ENCODE assay signal across 8 cellular contexts in genomic region chr2:105143467-105144127, GRCh38.
DNase-seq lines count a peak whose midpoint lies in the region; ATAC-seq, FAIRE-seq and TF ChIP-seq lines count a peak whose summit lies in the region.

No MANE protein-coding gene starts in this region.

- peaks cover 8% of the 10 kb centered on the region for H3K36me3 Mint-ChIP-seq in T-helper 17 cell (ENCODE audit: low read depth)
- H3K36me3 Mint-ChIP-seq in natural killer cell treated with Interleukin-12 subunit alpha and Interleukin-12 subunit beta and Interleukin-15 and Interleukin-18, amount 100 ng/mL, for 72 hours = no peaks in the 10 kb centered on the region

- H3K9me3 ChIP-seq in T-helper 17 cell (ENCODE audit: control insufficient read depth, low read length, poor library complexity, severe bottlenecking) (no peaks in the 10 kb centered on the region), aorta (ENCODE audit: control insufficient read depth, low read length) (no peaks in the 10 kb centered on the region)
- no peaks in the 10 kb centered on the region for H3K9me3 ChIP-seq in effector memory CD4-positive, alpha-beta T cell (ENCODE audit: control insufficient read depth, low read length)

- H3K9me3 Mint-ChIP-seq in natural killer cell treated with Interleukin-12 subunit alpha and Interleukin-12 subunit beta and Interleukin-15 and Interleukin-18, amount 100 ng/mL, for 72 hours = no peaks in the 10 kb centered on the region

- H3K27ac Mint-ChIP-seq in T-helper 17 cell = no peak overlapping the region
- no peak overlapping the region for H3K27ac Mint-ChIP-seq in natural killer cell treated with Interleukin-12 subunit alpha and Interleukin-12 subunit beta and Interleukin-15 and Interleukin-18, amount 100 ng/mL, for 72 hours

- H3K79me2 ChIP-seq in ACC112 (ENCODE audit: control insufficient read depth, insufficient read depth, low read length, unreplicated experiment) = no peaks in the 10 kb centered on the region

- peaks cover 3% of the 10 kb centered on the region for H3K4me1 ChIP-seq in ACC112 (ENCODE audit: control insufficient read depth, insufficient read depth, low read length, unreplicated experiment)
- H3K4me1 ChIP-seq in effector memory CD4-positive, alpha-beta T cell (ENCODE audit: control insufficient read depth, insufficient read depth, low read length, poor library complexity, severe bottlenecking) = peaks cover 4% of the 10 kb centered on the region
- H3K4me1 ChIP-seq in aorta (ENCODE audit: control insufficient read depth in 1 of 2, insufficient read depth in 2 of 2, low read length in 2 of 2) = no peaks in the 10 kb centered on the region

- H2AFZ ChIP-seq in ACC112 (ENCODE audit: low read length, unreplicated experiment) = peak overlapping the region; percentile 14

- intact Hi-C loops in aorta (cut with DNase I) = no loop called here

- no peak for FAIRE-seq in D721Med (lab: Jason Lieb, UNC)

- peaks cover 10% of the 10 kb centered on the region for H3K4me1 Mint-ChIP-seq in T-helper 17 cell
- peaks cover 8% of the 10 kb centered on the region in 2 donors for H3K4me1 Mint-ChIP-seq in natural killer cell treated with Interleukin-12 subunit alpha and Interleukin-12 subunit beta and Interleukin-15 and Interleukin-18, amount 100 ng/mL, for 72 hours (ENCODE audit: low read depth in 2 of 2)

- peaks cover 94% of the 10 kb centered on the region for H3K27me3 ChIP-seq in ACC112 (ENCODE audit: insufficient read depth, low read length)
- peaks cover 14% of the 10 kb centered on the region for H3K27me3 ChIP-seq in effector memory CD4-positive, alpha-beta T cell (replicated peaks; ENCODE audit: control insufficient read depth, insufficient read depth, low read length, poor library complexity, severe bottlenecking)
- H3K27me3 ChIP-seq in aorta (ENCODE audit: control insufficient read depth in 1 of 2, insufficient read depth in 2 of 2, low read length in 1 of 2) = no peaks in the 10 kb centered on the region

- 3 to 7% methylated on average over 25 to 49 of the region's 49 CpGs for WGBS in aorta, 2 donors

- ATAC-seq in GM21447 (IDR thresholded peaks at IDR 0.05; ENCODE audit: unreplicated experiment) (peak; percentile 42), T-helper 17 cell (no peak), aorta (ENCODE audit: low FRiP score) (no peak)
- ATAC-seq in natural killer cell treated with Interleukin-12 subunit alpha and Interleukin-12 subunit beta and Interleukin-15 and Interleukin-18, amount 100 ng/mL, for 72 hours = peak; percentile 75 to 78

- H3K4me3 ChIP-seq in ACC112 (ENCODE audit: low read depth, low read length) = peak overlapping the region; percentile 66
- peak overlapping the region; percentile 47 for H3K4me3 ChIP-seq in effector memory CD4-positive, alpha-beta T cell (ENCODE audit: insufficient read depth, low read depth, low read length, poor library complexity, severe bottlenecking)
- peak overlapping the region in 1 of 2 donors; percentile 21 for H3K4me3 ChIP-seq in aorta (ENCODE audit: low read length in 2 of 2)

- DNase-seq in T-helper 17 cell (no peak), aorta (no peak), D721Med (ENCODE audit: insufficient read length, low spot score) (no peak), cerebellar nuclear complex (lab: John Stamatoyannopoulos, UW) (no peak)
- DNase-seq in effector memory CD4-positive, alpha-beta T cell = no peak
- no peak for DNase-seq in natural killer cell treated with Interleukin-12 subunit alpha and Interleukin-12 subunit beta and Interleukin-15 and Interleukin-18, amount 100 ng/mL, for 72 hours (ENCODE audit: low spot score)

- no peak for TF ChIP-seq CTCF in D721Med (IDR thresholded peaks at IDR 0.05; ENCODE audit: insufficient read depth, missing control alignments)

- H3K27ac ChIP-seq in ACC112 (ENCODE audit: low read depth, low read length) (no peak overlapping the region), aorta (ENCODE audit: low read depth in 1 of 2, low read length in 2 of 2) (no peak overlapping the region)
- H3K27ac ChIP-seq in effector memory CD4-positive, alpha-beta T cell (ENCODE audit: insufficient read depth, low read length, poor library complexity, severe bottlenecking) = no peak overlapping the region

- peaks cover 77% of the 10 kb centered on the region for H3K27me3 Mint-ChIP-seq in T-helper 17 cell
- peaks cover 26 to 28% of the 10 kb centered on the region in 2 donors for H3K27me3 Mint-ChIP-seq in natural killer cell treated with Interleukin-12 subunit alpha and Interleukin-12 subunit beta and Interleukin-15 and Interleukin-18, amount 100 ng/mL, for 72 hours

- H3K36me3 ChIP-seq in ACC112 (ENCODE audit: insufficient read depth, low read length) (no peaks in the 10 kb centered on the region), aorta (ENCODE audit: control insufficient read depth in 1 of 2, insufficient read depth in 2 of 2, low read length in 1 of 2) (no peaks in the 10 kb centered on the region)
- no peaks in the 10 kb centered on the region for H3K36me3 ChIP-seq in effector memory CD4-positive, alpha-beta T cell (ENCODE audit: control insufficient read depth, insufficient read depth, low read length)

- H3K4me3 Mint-ChIP-seq in T-helper 17 cell = peak overlapping the region; percentile 83
- H3K4me3 Mint-ChIP-seq in natural killer cell treated with Interleukin-12 subunit alpha and Interleukin-12 subunit beta and Interleukin-15 and Interleukin-18, amount 100 ng/mL, for 72 hours = peak overlapping the region; percentile 49

Comparison
In these comparisons a context has a peak if more than half of its experiments do, and no peak if none do; other contexts are left out.
1. ATAC-seq: peak in GM21447 (single experiment) and natural killer cell treated with Interleukin-12 subunit alpha and Interleukin-12 subunit beta and Interleukin-15 and Interleukin-18, amount 100 ng/mL, for 72 hours (2 of 2); none in T-helper 17 cell (single experiment) and aorta (single experiment).